19 cellular contexts compared by ENCODE assay signal in the genomic region with DNA sequence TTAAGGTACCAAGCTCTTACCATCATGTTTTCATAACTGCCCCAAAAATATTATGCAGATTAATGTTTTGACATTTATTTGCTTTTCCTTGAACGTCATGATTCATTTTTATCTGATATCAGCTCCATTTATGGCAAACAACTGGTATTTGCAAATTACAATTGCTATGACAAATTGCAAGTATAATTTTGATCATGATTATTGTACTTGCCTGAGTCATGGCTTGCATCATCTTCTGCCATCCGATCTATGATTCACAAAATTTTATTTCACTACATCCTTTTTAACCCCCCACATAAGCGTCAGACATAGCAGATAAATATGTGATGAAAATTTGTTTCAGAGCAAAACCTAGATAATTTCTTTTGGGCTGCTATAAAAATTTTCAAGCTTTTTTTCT.
A peak's percentile ranks its signal among the peaks of the same experiment; 100 is the strongest.
DNase-seq lines count a peak whose midpoint lies in the region; ATAC-seq, FAIRE-seq and TF ChIP-seq lines count a peak whose summit lies in the region.
"Had no signal": no experiment of that assay in that cellular context is flagged by ENCODE, and none has a peak within 500 bp of the region (broad histone marks: within the 10 kb centered on the region; RNA-seq: fewer than 3 reads in every experiment).

No MANE protein-coding gene starts in this region.

- H4K20me1 ChIP-seq in fibroblast of lung (ENCODE audit: control insufficient read depth, extremely low read depth, insufficient read depth, low read length) (no peaks in the 10 kb centered on the region), OCI-LY7 (ENCODE audit: insufficient read depth, low read length) (no peaks in the 10 kb centered on the region)

- H3K9me2 ChIP-seq in OCI-LY7 (ENCODE audit: insufficient read depth, low read length): no peaks in the 10 kb centered on the region

- H3K9me3 ChIP-seq in fibroblast of lung (ENCODE audit: control insufficient read depth, insufficient read depth, low read depth, low read length) (no peaks in the 10 kb centered on the region), OCI-LY7 (ENCODE audit: low read length) (no peaks in the 10 kb centered on the region)

- POLR2A ChIA-PET in RWPE1 (lab: Yijun Ruan, JAX; ENCODE audit: low non-redundant PET): no interaction called here
- POLR2A ChIA-PET in OCI-LY7 (lab: Charles Lee): interaction anchor here (0.6 kb wide), 1 partner anchor 11 kb away, joined by 3 read pairs; no protein-coding TSS in a partner anchor

- H3K9me3 Mint-ChIP-seq in activated T-cell treated with anti-CD3 and anti-CD28 coated beads, Interleukin-2, amount 50 U/mL, for 72 hours: peaks cover 3 to 4% of the 10 kb centered on the region in 2 donors
- no peaks in the 10 kb centered on the region for H3K9me3 Mint-ChIP-seq in activated T-cell treated with anti-CD3 and anti-CD28 coated beads, Interleukin-2, amount 50 U/mL, for 4 hours
- H3K9me3 Mint-ChIP-seq: activated T-cell treated with anti-CD3 and anti-CD28 coated beads, Interleukin-2, amount 50 U/mL, for 24 hours; memory B cell; type B pancreatic cell had no signal

- FAIRE-seq in urothelium cell line (lab: Jason Lieb, UNC): no peak

- CTCF ChIA-PET in RWPE1 (lab: Yijun Ruan, JAX) (interaction anchor here (0.7 to 1.2 kb wide), 4 partner anchors 10 to 1233 kb away, joined by 3 to 4 read pairs (median 4); no protein-coding TSS in a partner anchor), OCI-LY7 (lab: Charles Lee; ENCODE audit: unreplicated experiment) (no interaction called here)

- no peak overlapping the region for H2AFZ ChIP-seq in fibroblast of lung (ENCODE audit: low read length)
- H2AFZ ChIP-seq in OCI-LY7 (ENCODE audit: low read length): no peak overlapping the region

- no peaks in the 10 kb centered on the region for H3K4me1 Mint-ChIP-seq in activated T-cell treated with anti-CD3 and anti-CD28 coated beads, Interleukin-2, amount 50 U/mL, for 72 hours (ENCODE audit: low read depth)
- peaks cover 5% of the 10 kb centered on the region for H3K4me1 Mint-ChIP-seq in activated T-cell treated with anti-CD3 and anti-CD28 coated beads, Interleukin-2, amount 50 U/mL, for 4 hours (ENCODE audit: low read depth)
- H3K4me1 Mint-ChIP-seq: memory B cell had no signal

- BruUV-seq in OCI-LY7 (replicated peaks; lab: Mats Ljungman, UMichigan): no TSS peak

- H3K4me3 ChIP-seq in fibroblast of lung (replicated peaks in 1 of 4; ENCODE audit: control extremely low read depth in 1 of 4, insufficient read depth in 1 of 4, low read depth in 3 of 4, low read length in 4 of 4): no peak overlapping the region
- no peak overlapping the region for H3K4me3 ChIP-seq in OCI-LY7 (ENCODE audit: low read depth, low read length, poor library complexity, severe bottlenecking)

- no peak for TF ChIP-seq CTCF in RWPE1 (conservative IDR thresholded peaks at IDR 0.05; ENCODE audit: low read depth)
- no peak for TF ChIP-seq CTCF in fibroblast of lung (conservative IDR thresholded peaks at IDR 0.05 in 1 of 2, IDR thresholded peaks at IDR 0.05 in 1 of 2; ENCODE audit: low read depth in 1 of 2, low read length in 2 of 2)
- no peak for TF ChIP-seq CTCF in OCI-LY7 (conservative IDR thresholded peaks at IDR 0.05; ENCODE audit: low read length)

- peaks cover 28% of the 10 kb centered on the region for H3K27me3 Mint-ChIP-seq in activated T-cell treated with anti-CD3 and anti-CD28 coated beads, Interleukin-2, amount 50 U/mL, for 72 hours (ENCODE audit: low read depth)
- H3K27me3 Mint-ChIP-seq in activated T-cell treated with anti-CD3 and anti-CD28 coated beads, Interleukin-2, amount 50 U/mL, for 4 hours (ENCODE audit: low read depth): peaks cover 9% of the 10 kb centered on the region

- no peak overlapping the region for H3K4me3 Mint-ChIP-seq in activated T-cell treated with anti-CD3 and anti-CD28 coated beads, Interleukin-2, amount 50 U/mL, for 72 hours
- H3K4me3 Mint-ChIP-seq in activated T-cell treated with anti-CD3 and anti-CD28 coated beads, Interleukin-2, amount 50 U/mL, for 4 hours: no peak overlapping the region
- H3K4me3 Mint-ChIP-seq: activated T-cell treated with anti-CD3 and anti-CD28 coated beads, Interleukin-2, amount 50 U/mL, for 24 hours; memory B cell; T-helper 17 cell; type B pancreatic cell had no signal

- no peaks in the 10 kb centered on the region for H3K36me3 Mint-ChIP-seq in activated T-cell treated with anti-CD3 and anti-CD28 coated beads, Interleukin-2, amount 50 U/mL, for 72 hours (ENCODE audit: insufficient read depth in 2 of 2)
- H3K36me3 Mint-ChIP-seq in activated T-cell treated with anti-CD3 and anti-CD28 coated beads, Interleukin-2, amount 50 U/mL, for 4 hours (ENCODE audit: insufficient read depth): no peaks in the 10 kb centered on the region
- H3K36me3 Mint-ChIP-seq: memory B cell, type B pancreatic cell had no signal

- H3K79me2 ChIP-seq in fibroblast of lung (ENCODE audit: control insufficient read depth, insufficient read depth, low read length) (no peaks in the 10 kb centered on the region), OCI-LY7 (ENCODE audit: insufficient read depth, low read depth, low read length) (no peaks in the 10 kb centered on the region)

- H3K4me1 ChIP-seq in fibroblast of lung (ENCODE audit: control insufficient read depth, extremely low read depth, insufficient read depth, low read length): no peaks in the 10 kb centered on the region
- H3K4me1 ChIP-seq in OCI-LY7 (ENCODE audit: insufficient read depth, low read length, poor library complexity, severe bottlenecking): no peaks in the 10 kb centered on the region

- H3K27me3 ChIP-seq in fibroblast of lung (ENCODE audit: control insufficient read depth, insufficient read depth, low read length): no peaks in the 10 kb centered on the region

- DNase-seq in activated T-cell treated with anti-CD3 and anti-CD28 coated beads, Interleukin-2, amount 50 U/mL, for 72 hours: no peak
- DNase-seq in activated T-cell treated with anti-CD3 and anti-CD28 coated beads for 4 hours: no peak
- DNase-seq in RWPE1 (ENCODE audit: low spot score): peak; percentile 62
- DNase-seq in fibroblast of lung (ENCODE audit: low read depth in 2 of 2): peak; percentile 64 to 86
- DNase-seq in urothelium cell line (ENCODE audit: low spot score): peak; percentile 7
- no peak for DNase-seq in activated T-cell treated with anti-CD3 and anti-CD28 coated beads, Interleukin-2, amount 50 U/mL, for 4 hours
- no peak for DNase-seq in OCI-LY7 (ENCODE audit: low spot score)
- DNase-seq: 8988T; activated CD4-positive, alpha-beta T cell treated with anti-CD3 and anti-CD28 coated beads for 48 hours; activated T-cell treated with anti-CD3 and anti-CD28 coated beads, Interleukin-2, amount 50 U/mL, for 24 hours; KBM-7; NCI-H146; NCI-H69; right cardiac atrium; stimulated activated CD4-positive, alpha-beta T cell treated with anti-CD3 and anti-CD28 coated beads, Interleukin-4, amount 100 ng/mL, for 1 hour; T-helper 17 cell had no signal

- H3K4me2 ChIP-seq in fibroblast of lung (ENCODE audit: extremely low read depth, insufficient read depth, low read length) (no peak overlapping the region), OCI-LY7 (ENCODE audit: low read length) (no peak overlapping the region)

- H3K27ac ChIP-seq in RWPE1 (no peak overlapping the region), fibroblast of lung (ENCODE audit: insufficient read depth, low read length) (no peak overlapping the region), OCI-LY7 (ENCODE audit: low read depth, low read length, poor library complexity, severe bottlenecking) (no peak overlapping the region)

- H3K36me3 ChIP-seq in fibroblast of lung (ENCODE audit: control insufficient read depth, insufficient read depth, low read length) (no peaks in the 10 kb centered on the region), OCI-LY7 (ENCODE audit: insufficient read depth, low read length) (no peaks in the 10 kb centered on the region)

- no peak overlapping the region for H3K9ac ChIP-seq in fibroblast of lung (ENCODE audit: insufficient read depth, low read length)

- H3K27ac Mint-ChIP-seq in activated T-cell treated with anti-CD3 and anti-CD28 coated beads, Interleukin-2, amount 50 U/mL, for 72 hours: peak overlapping the region; percentile 72
- H3K27ac Mint-ChIP-seq: activated T-cell treated with anti-CD3 and anti-CD28 coated beads, Interleukin-2, amount 50 U/mL, for 24 hours; memory B cell; T-helper 17 cell; type B pancreatic cell had no signal

- ATAC-seq in activated T-cell treated with anti-CD3 and anti-CD28 coated beads, Interleukin-2, amount 50 U/mL, for 72 hours (replicated peaks in 1 of 2): no peak
- no peak for ATAC-seq in GM18861 (IDR thresholded peaks at IDR 0.05; ENCODE audit: unreplicated experiment)
- no peak for ATAC-seq in activated T-cell treated with anti-CD3 and anti-CD28 coated beads, Interleukin-2, amount 50 U/mL, for 4 hours
- ATAC-seq: right cardiac atrium, T-helper 17 cell had no signal

- intact Hi-C loops in OCI-LY7 (cut with micrococcal nuclease; ENCODE audit: unreplicated experiment): loop anchor here (10.0 kb wide), 1 partner anchor 800 kb away; no protein-coding TSS in a partner anchor

Comparison
In these comparisons a context has a peak if more than half of its experiments do, and no peak if none do; other contexts are left out.
1. DNase-seq: peak in RWPE1 (single experiment), fibroblast of lung (2 of 2) and urothelium cell line (single experiment); none in activated T-cell treated with anti-CD3 and anti-CD28 coated beads, Interleukin-2, amount 50 U/mL, for 72 hours (0 of 2), activated T-cell treated with anti-CD3 and anti-CD28 coated beads for 4 hours (single experiment), activated T-cell treated with anti-CD3 and anti-CD28 coated beads, Interleukin-2, amount 50 U/mL, for 4 hours (single experiment) and OCI-LY7 (single experiment).